Comparison of ENCODE assay signal across 19 cellular contexts in the genomic region with DNA sequence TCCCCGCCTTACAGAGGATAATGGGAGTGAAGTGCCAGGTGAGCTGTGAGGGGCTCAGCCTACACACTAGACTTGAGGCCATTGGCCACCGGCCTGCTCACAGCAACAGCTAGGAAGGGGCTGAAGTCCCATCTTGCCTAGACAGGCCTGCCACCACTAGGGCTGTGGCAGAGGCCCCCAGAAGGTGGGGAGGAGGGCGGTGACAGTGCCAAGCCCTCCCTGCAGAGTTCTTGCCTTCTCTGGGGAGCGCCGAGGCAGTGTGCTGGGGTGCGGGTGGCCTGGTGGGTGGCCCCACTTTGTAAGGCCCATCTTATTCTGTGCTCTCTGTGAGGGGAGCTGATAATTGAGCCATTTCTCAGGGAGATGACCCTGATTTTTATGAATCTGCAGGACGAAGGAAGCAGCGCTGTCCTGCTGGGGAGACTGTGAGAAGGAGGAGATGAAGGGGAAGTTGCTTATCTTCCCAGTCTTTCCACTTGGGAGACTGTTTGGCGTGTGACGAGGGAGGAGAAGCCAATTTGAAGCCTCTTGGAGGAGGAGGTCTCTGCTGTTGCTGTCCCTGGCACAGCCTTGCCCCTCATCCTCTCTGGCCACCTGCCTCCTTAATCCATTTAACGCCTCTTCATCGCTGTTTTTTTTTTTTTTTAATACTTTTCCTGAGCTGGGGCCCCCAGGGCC.
A peak's percentile ranks its signal among the peaks of the same experiment; 100 is the strongest.
DNase-seq lines count a peak whose midpoint lies in the region; ATAC-seq and TF ChIP-seq lines count a peak whose summit lies in the region.
"Had no signal": no experiment of that assay in that cellular context is flagged by ENCODE, and none has a peak within 500 bp of the region (broad histone marks: within the 10 kb centered on the region; RNA-seq: fewer than 3 reads in every experiment).

No MANE protein-coding gene starts in this region.

- whole genome bisulfite sequencing in neuronal stem cell (ENCODE audit: extremely low coverage in 2 of 2, insufficient read length in 2 of 2, insufficient replicate concordance in 1 of 2), 2 donors, result no CpG with 5 or more reads among the region's 12 CpGs

- peak overlapping the region; percentile 66 for H3K18ac ChIP-seq in neuronal stem cell (ENCODE audit: low read length)

- no peak for TF ChIP-seq CTCF in Caco-2 (IDR thresholded peaks at IDR 0.05; ENCODE audit: insufficient read depth in 1 of 2, low read depth in 1 of 2, low read length in 1 of 2, severe bottlenecking in 1 of 2, unreplicated experiment in 1 of 2)

- no peaks in the 10 kb centered on the region for H3K9me3 Mint-ChIP-seq in Caco-2 (ENCODE audit: unreplicated experiment)
- H3K9me3 Mint-ChIP-seq: activated CD4-positive, alpha-beta T cell treated with anti-CD3 and anti-CD28 coated beads, Interleukin-2, amount 10 ng/mL, durations not matched to agents 24 days and 14 days had no signal

- peak overlapping the region; percentile 54 for H3K27ac Mint-ChIP-seq in Caco-2 (ENCODE audit: unreplicated experiment)
- H3K27ac Mint-ChIP-seq: activated CD4-positive, alpha-beta T cell treated with anti-CD3 and anti-CD28 coated beads, Interleukin-2, amount 10 ng/mL, durations not matched to agents 24 days and 14 days had no signal

- no peak overlapping the region for H4K8ac ChIP-seq in neuronal stem cell (ENCODE audit: low read depth, low read length)

- no peak overlapping the region for H2BK15ac ChIP-seq in neuronal stem cell (ENCODE audit: low read length)

- H4K91ac ChIP-seq in neuronal stem cell (ENCODE audit: low read depth, low read length, poor library complexity), result no peak overlapping the region

- no peak overlapping the region for H3K4ac ChIP-seq in neuronal stem cell (ENCODE audit: low read length)

- DNase-seq in Caco-2, result peak in 1 of 2 experiments; percentile 10
- DNase-seq in NCI-H82 treated with DMSO at 0.1 percent for 48 hours (lab: John Stamatoyannopoulos, UW; ENCODE audit: unreplicated experiment), result peak; percentile 96
- peak; percentile 17 for DNase-seq in left cardiac atrium
- DNase-seq in neuronal stem cell (ENCODE audit: low spot score), result no peak
- no peak for DNase-seq in NCI-H146 (lab: John Stamatoyannopoulos, UW)
- DNase-seq in SKM-1 (lab: John Stamatoyannopoulos, UW; ENCODE audit: unreplicated experiment), result no peak
- DNase-seq: activated CD4-positive, alpha-beta T cell treated with anti-CD3 and anti-CD28 coated beads, Interleukin-2, amount 10 ng/mL, durations not matched to agents 24 days and 14 days; activated naive CD4-positive, alpha-beta T cell treated with Interleukin-2 at 50 U/mL for 16 hours; H7; hypothalamus; mucosa of descending colon; NCI-H2081 treated with DMSO at 0.1 percent for 48 hours; NCI-H69; stimulated activated CD4-positive, alpha-beta T cell treated with anti-CD3 and anti-CD28 coated beads, Interleukin-4, amount 100 ng/mL, for 1 hour had no signal

- H3K9ac ChIP-seq in neuronal stem cell (ENCODE audit: low read depth, low read length, poor library complexity), result no peak overlapping the region

- H2AK5ac ChIP-seq in neuronal stem cell (ENCODE audit: low read depth, low read length), result no peak overlapping the region

- intact Hi-C loops in Caco-2 (cut with micrococcal nuclease; ENCODE audit: unreplicated experiment), result no loop called here
- intact Hi-C loops in left cardiac atrium (cut with DNase I), result no loop called here

- H3K23ac ChIP-seq in neuronal stem cell (ENCODE audit: low read depth, low read length, poor library complexity), result no peak overlapping the region

- no peaks in the 10 kb centered on the region for H3K9me3 ChIP-seq in Caco-2
- H3K9me3 ChIP-seq in neuronal stem cell (replicated peaks in 1 of 2; ENCODE audit: control insufficient read depth in 2 of 2, insufficient read depth in 1 of 2, low read depth in 1 of 2, low read length in 2 of 2), result peaks cover 0 to 8% of the 10 kb centered on the region in 2 donors
- H3K9me3 ChIP-seq: ascending aorta, mucosa of descending colon had no signal

- POLR2A ChIA-PET in Caco-2 (lab: Charles Lee), result no interaction called here

- BruUV-seq in Caco-2 (replicated peaks; lab: Mats Ljungman, UMichigan), result no TSS peak

- H3K4me2 ChIP-seq in neuronal stem cell (ENCODE audit: insufficient read depth, low read length, poor library complexity, severe bottlenecking), result no peak overlapping the region

- H3K4me1 ChIP-seq in Caco-2, result peaks cover 50% of the 10 kb centered on the region
- H3K4me1 ChIP-seq in neuronal stem cell (ENCODE audit: control insufficient read depth in 2 of 2, insufficient read depth in 1 of 2, low read depth in 1 of 2, low read length in 2 of 2), result peaks cover 35 to 40% of the 10 kb centered on the region in 2 donors
- H3K4me1 ChIP-seq: ascending aorta had no signal

- no peak overlapping the region for H3K4me3 Mint-ChIP-seq in Caco-2 (ENCODE audit: unreplicated experiment)
- H3K4me3 Mint-ChIP-seq: activated CD4-positive, alpha-beta T cell treated with anti-CD3 and anti-CD28 coated beads, Interleukin-2, amount 10 ng/mL, durations not matched to agents 24 days and 14 days had no signal

- H3K4me3 ChIP-seq in Caco-2 (ENCODE audit: low read depth, low read length) (no peak overlapping the region), neuronal stem cell (ENCODE audit: low read length in 2 of 2) (no peak overlapping the region)
- H3K4me3 ChIP-seq: ascending aorta, K562, mucosa of descending colon had no signal

- peak overlapping the region; percentile 35 for H2AFZ ChIP-seq in neuronal stem cell (ENCODE audit: low read length)

- H2BK120ac ChIP-seq in neuronal stem cell (ENCODE audit: low read depth, low read length), result no peak overlapping the region

- H2BK12ac ChIP-seq in neuronal stem cell (ENCODE audit: low read length), result no peak overlapping the region

- H3K27me3 Mint-ChIP-seq in Caco-2 (ENCODE audit: insufficient read depth, unreplicated experiment), result no peaks in the 10 kb centered on the region

- no peak overlapping the region for H3K14ac ChIP-seq in neuronal stem cell (ENCODE audit: low read length)

- peaks cover 9% of the 10 kb centered on the region for H3K36me3 Mint-ChIP-seq in Caco-2 (ENCODE audit: insufficient read depth, unreplicated experiment)

- H2BK5ac ChIP-seq in neuronal stem cell (ENCODE audit: low read length), result peak overlapping the region; percentile 40

- H3K27me3 ChIP-seq in Caco-2 (replicated peaks; ENCODE audit: control insufficient read depth, insufficient read depth, low read length) (no peaks in the 10 kb centered on the region), neuronal stem cell (ENCODE audit: control insufficient read depth in 3 of 3, insufficient read depth in 3 of 3, low read depth in 1 of 3, low read length in 3 of 3) (no peaks in the 10 kb centered on the region)
- H3K27me3 ChIP-seq: ascending aorta had no signal

- H3K36me3 ChIP-seq in Caco-2 (ENCODE audit: control insufficient read depth, insufficient read depth, low read length) (no peaks in the 10 kb centered on the region), neuronal stem cell (replicated peaks in 1 of 2; ENCODE audit: control insufficient read depth in 2 of 2, insufficient read depth in 2 of 2, low read length in 2 of 2) (no peaks in the 10 kb centered on the region)
- H3K36me3 ChIP-seq: ascending aorta had no signal

- CTCF ChIA-PET in Caco-2 (lab: Charles Lee), result interaction anchor here (0.6 to 3.8 kb wide), 3 partner anchors 15 to 344 kb away, joined by 4 to 18 read pairs (median 4); no protein-coding TSS in a partner anchor

- H3K27ac ChIP-seq in neuronal stem cell (replicated peaks; ENCODE audit: low read length), result no peak overlapping the region
- H3K27ac ChIP-seq: ascending aorta, HL-60 had no signal

- ATAC-seq in left cardiac atrium (no peak), GM21526 (IDR thresholded peaks at IDR 0.05; ENCODE audit: low FRiP score, unreplicated experiment) (no peak), GM21717 (IDR thresholded peaks at IDR 0.05; ENCODE audit: unreplicated experiment) (no peak)
- ATAC-seq: K562 had no signal

- H3K4me1 Mint-ChIP-seq in Caco-2 (ENCODE audit: low read depth, unreplicated experiment), result peaks cover 34% of the 10 kb centered on the region
- H3K4me1 Mint-ChIP-seq: activated CD4-positive, alpha-beta T cell treated with anti-CD3 and anti-CD28 coated beads, Interleukin-2, amount 10 ng/mL, durations not matched to agents 24 days and 14 days had no signal

- no peaks in the 10 kb centered on the region for H3K79me1 ChIP-seq in neuronal stem cell (ENCODE audit: low read depth, low read length)

Comparison
In these comparisons a context has a peak if more than half of its experiments do, and no peak if none do; other contexts are left out.
1. DNase-seq: peak in NCI-H82 treated with DMSO at 0.1 percent for 48 hours (single experiment) and left cardiac atrium (single experiment); none in neuronal stem cell (single experiment), NCI-H146 (single experiment) and SKM-1 (single experiment).